Comparison of ENCODE assay signal across 14 cellular contexts in the genomic region with DNA sequence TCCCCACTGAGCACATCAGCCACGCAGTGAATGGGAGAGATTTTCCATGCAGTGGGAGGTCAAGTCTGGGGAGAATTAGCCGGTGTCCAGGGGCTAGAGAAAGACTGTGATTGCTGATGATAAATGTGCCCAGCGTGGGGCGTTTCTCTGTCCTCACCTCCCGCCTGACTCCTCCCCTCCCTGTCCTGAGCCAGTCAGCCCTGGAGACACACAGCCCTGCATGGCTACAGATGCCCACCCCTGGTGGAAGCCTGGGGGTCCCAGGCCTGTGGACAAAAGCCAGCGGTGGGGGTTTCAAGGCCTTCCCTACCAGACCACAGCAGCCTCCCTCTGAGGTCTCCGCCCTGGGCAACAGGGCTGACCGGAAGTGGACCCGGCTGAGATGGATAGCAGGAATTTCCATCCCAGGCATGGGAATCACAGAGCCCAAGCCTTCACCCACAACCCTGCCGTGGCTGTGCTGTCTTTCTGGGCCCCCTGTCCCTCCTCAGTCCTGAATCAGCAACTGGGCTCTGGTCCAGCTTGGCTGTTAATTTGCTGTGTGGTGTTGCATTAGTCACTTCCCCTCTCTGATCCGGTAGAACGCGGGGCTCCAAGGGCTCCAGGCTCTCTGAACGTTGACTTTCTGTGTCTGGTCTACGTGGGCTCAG. TPM values are rescaled to one million over a fixed set of nuclear protein-coding genes. Genes with fewer than 3 reads are reported as not detected.
DNase-seq lines count a peak whose midpoint lies in the region; ATAC-seq and TF ChIP-seq lines count a peak whose summit lies in the region.
"Had no signal": no experiment of that assay in that cellular context is flagged by ENCODE, and none has a peak within 500 bp of the region (broad histone marks: within the 10 kb centered on the region; RNA-seq: fewer than 3 reads in every experiment).

No MANE protein-coding gene starts in this region.

- no peaks in the 10 kb centered on the region for H3K9me3 Mint-ChIP-seq in type B pancreatic cell

- intact Hi-C loops in right cardiac atrium (cut with DNase I) (loop anchor here in 1 of 4 donors (5.0 kb wide), 1 partner anchor 345 kb away; no protein-coding TSS in a partner anchor), left ventricle myocardium superior (cut with micrococcal nuclease) (loop anchor here (5.0 kb wide), 1 partner anchor 60 kb away; the partner anchor contains the start of gene UNC5B), upper lobe of right lung (cut with DNase I) (no loop called here)

- H3K27me3 ChIP-seq in right cardiac atrium (ENCODE audit: control insufficient read depth, insufficient read depth) (no peaks in the 10 kb centered on the region), upper lobe of right lung (no peaks in the 10 kb centered on the region)
- H3K27me3 ChIP-seq: Peyer's patch, right atrium auricular region, thyroid gland had no signal

- H3K4me1 Mint-ChIP-seq in type B pancreatic cell (ENCODE audit: unreplicated experiment), result peaks cover 43% of the 10 kb centered on the region

- H3K36me3 ChIP-seq in upper lobe of right lung, result no peaks in the 10 kb centered on the region
- H3K36me3 ChIP-seq: Peyer's patch, right atrium auricular region, thyroid gland had no signal

- no peaks in the 10 kb centered on the region for H3K36me3 Mint-ChIP-seq in type B pancreatic cell

- no peaks in the 10 kb centered on the region for H3K9me3 ChIP-seq in right cardiac atrium (ENCODE audit: control insufficient read depth, low read length)
- no peaks in the 10 kb centered on the region for H3K9me3 ChIP-seq in upper lobe of right lung
- H3K9me3 ChIP-seq: mucosa of descending colon, Peyer's patch, right atrium auricular region, thyroid gland had no signal

- peaks cover 5% of the 10 kb centered on the region for H3K4me1 ChIP-seq in right cardiac atrium (ENCODE audit: control insufficient read depth, insufficient read depth, low read length)
- peaks cover 5% of the 10 kb centered on the region for H3K4me1 ChIP-seq in upper lobe of right lung

- ATAC-seq in right cardiac atrium (peak in 1 of 2 donors; percentile 2), left ventricle myocardium superior (no peak), SK-N-SH treated with all-trans-retinoic acid at 6 μM for 48 hours (peak; percentile 31), upper lobe of right lung (peak; percentile 19)
- ATAC-seq: mucosa of descending colon had no signal

- H3K27me3 Mint-ChIP-seq in type B pancreatic cell, result no peaks in the 10 kb centered on the region

- H3K27ac Mint-ChIP-seq in type B pancreatic cell, result no peak overlapping the region

- no peak overlapping the region for H3K4me3 ChIP-seq in right cardiac atrium (ENCODE audit: low read length)
- H3K4me3 ChIP-seq in fibroblast of the aortic adventitia (ENCODE audit: low read depth, low read length), result no peak overlapping the region
- no peak overlapping the region for H3K4me3 ChIP-seq in upper lobe of right lung
- H3K4me3 ChIP-seq: mucosa of descending colon, Peyer's patch, right atrium auricular region, thyroid gland had no signal

- TF ChIP-seq CTCF in fibroblast of the aortic adventitia (IDR thresholded peaks at IDR 0.05; ENCODE audit: insufficient read depth, low read length) (no peak), upper lobe of right lung (IDR thresholded peaks at IDR 0.05) (no peak), type B pancreatic cell (conservative IDR thresholded peaks at IDR 0.05) (no peak)

- H3K4me3 Mint-ChIP-seq in type B pancreatic cell, result no peak overlapping the region

- DNase-seq in right cardiac atrium (peak in 2 of 3 donors; percentile 60 to 64), left ventricle myocardium superior (no peak), fibroblast of the aortic adventitia (ENCODE audit: low read depth) (peak; percentile 73), upper lobe of right lung (no peak), dedifferentiated amniotic fluid mesenchymal stem cell (ENCODE audit: extremely low spot score) (no peak), type B pancreatic cell (ENCODE audit: extremely low spot score, unreplicated experiment) (no peak), NCI-H1436 (lab: John Stamatoyannopoulos, UW) (no peak)
- DNase-seq: amniotic stem cell, mucosa of descending colon, NCI-H2029, Peyer's patch, thyroid gland had no signal

- H3K27ac ChIP-seq in right cardiac atrium (ENCODE audit: low read length), result no peak overlapping the region
- H3K27ac ChIP-seq in upper lobe of right lung, result no peak overlapping the region
- H3K27ac ChIP-seq: Peyer's patch, right atrium auricular region, thyroid gland had no signal

- WGBS in right cardiac atrium, result 52% methylated on average over 15 of the region's 15 CpGs

TF ChIP-seq in SK-N-SH treated with all-trans-retinoic acid at 6 μM for 48 hours, 23 proteins besides CTCF, POLR2A, EP300 and RAD21:
- TF ChIP-seq ZNF8 (CRISPR knock-in tag; IDR thresholded peaks at IDR 0.05), result no peak
- TF ChIP-seq TCF4 (CRISPR knock-in tag; IDR thresholded peaks at IDR 0.05; ENCODE audit: borderline replicate concordance), result 0 out of 2 replicates have a peak, but pooled peaks have one; percentile 8

RNA-seq across cellular contexts. Expression of gene SLC29A3, which starts 46.8 kb away (rescaled TPM):
- total RNA-seq in right cardiac atrium, result 1 to 10 TPM; 2.2 to 2.7 (median 2.4) TPM
- 1.4 TPM for polyA plus RNA-seq in right cardiac atrium
- 2.0 TPM for total RNA-seq in left ventricle myocardium superior
- 1.2 and 2.8 TPM in 2 replicates for total RNA-seq in fibroblast of the aortic adventitia (ENCODE audit: low replicate concordance)
- 14.8 TPM for total RNA-seq in upper lobe of right lung
- 8.8 and 11.1 TPM in 2 replicates for total RNA-seq in type B pancreatic cell (ENCODE audit: low replicate concordance)

RNA-seq across cellular contexts. Expression of gene UNC5B, which starts 59.9 kb away (rescaled TPM):
- 10 to 100 TPM; 17.0 to 26.6 (median 24.0) TPM for total RNA-seq in right cardiac atrium
- polyA plus RNA-seq in right cardiac atrium, result 12.4 TPM
- total RNA-seq in left ventricle myocardium superior, result 12.8 TPM
- total RNA-seq in fibroblast of the aortic adventitia (ENCODE audit: low replicate concordance), result 20.6 and 35.7 TPM in 2 replicates
- 16.0 TPM for total RNA-seq in upper lobe of right lung
- 16.3 and 22.4 TPM in 2 replicates for total RNA-seq in type B pancreatic cell (ENCODE audit: low replicate concordance)

Comparison
In these comparisons a context has a peak if more than half of its experiments do, and no peak if none do; other contexts are left out.
1. DNase-seq: peak in right cardiac atrium (2 of 3) and fibroblast of the aortic adventitia (single experiment); none in left ventricle myocardium superior (single experiment), upper lobe of right lung (single experiment), dedifferentiated amniotic fluid mesenchymal stem cell (single experiment), type B pancreatic cell (single experiment) and NCI-H1436 (single experiment).